In the genomic region with DNA sequence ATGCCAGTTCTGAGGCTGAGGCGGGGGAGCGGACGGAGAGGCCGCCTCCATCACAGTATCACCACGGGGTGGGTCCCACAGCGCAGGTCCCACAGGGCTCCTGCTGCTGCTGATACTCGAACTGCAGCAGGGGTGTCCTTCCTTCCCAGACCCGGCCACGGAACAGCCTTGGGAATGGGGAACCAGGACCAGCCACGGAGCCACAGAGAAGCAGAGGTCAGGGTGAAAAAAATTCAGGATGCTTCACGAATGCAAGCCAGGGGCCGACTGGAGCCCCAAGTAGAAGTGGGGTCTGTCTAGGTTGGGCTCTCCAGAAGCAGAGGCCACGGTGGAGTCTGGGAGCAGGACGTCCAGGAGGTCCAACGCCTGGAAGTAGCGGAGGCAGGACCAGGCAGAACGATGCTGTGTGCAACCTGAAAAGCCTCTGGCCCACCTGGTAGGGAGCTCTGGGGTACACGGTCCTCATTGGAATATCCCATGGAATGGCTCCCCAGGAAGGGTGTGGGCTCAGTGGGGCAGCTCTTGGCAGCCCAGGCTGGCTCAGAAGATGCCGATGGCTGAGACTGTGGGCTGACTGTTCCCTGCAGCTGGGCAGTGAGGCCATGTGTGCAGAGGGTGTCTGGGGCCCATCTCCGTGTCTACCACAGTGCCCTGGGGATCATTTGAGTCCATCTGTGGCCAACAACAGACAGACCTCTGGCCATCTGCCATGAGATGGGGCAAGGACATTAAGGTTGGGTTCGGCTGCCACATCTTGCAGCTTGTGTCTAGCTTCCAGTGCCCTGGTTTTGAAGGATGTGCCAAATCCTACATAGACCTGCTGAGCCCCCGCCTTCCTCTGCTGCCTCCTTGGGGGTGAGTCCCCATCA, we compare ENCODE assay signal across 24 cellular contexts.
"Had no signal": no experiment of that assay in that cellular context is flagged by ENCODE, and none has a peak within 500 bp of the region (broad histone marks: within the 10 kb centered on the region; RNA-seq: fewer than 3 reads in every experiment).

No MANE protein-coding gene starts in this region.

- H3K27ac Mint-ChIP-seq: activated CD8-positive, alpha-beta T cell treated with anti-CD3 and anti-CD28 coated beads, Interleukin-2, amount 10 ng/mL, durations not matched to agents 7 days and 5 days; activated naive CD8-positive, alpha-beta T cell; endodermal cell; naive thymus-derived CD8-positive, alpha-beta T cell had no signal

- H3K27me3 ChIP-seq: body of pancreas, hepatocyte, right atrium auricular region had no signal

- H3K27ac ChIP-seq: body of pancreas, dorsolateral prefrontal cortex, epithelial cell of prostate, hepatocyte, right atrium auricular region, SK-N-MC had no signal

- H2AFZ ChIP-seq: hepatocyte had no signal

- H3K79me2 ChIP-seq: hepatocyte had no signal

- H3K4me1 ChIP-seq: body of pancreas, right atrium auricular region had no signal

- H3K4me3 ChIP-seq: body of pancreas, dorsolateral prefrontal cortex, hepatocyte, right atrium auricular region, SK-N-MC had no signal

- H3K4me2 ChIP-seq: hepatocyte had no signal

- H3K36me3 ChIP-seq: right atrium auricular region had no signal

- ATAC-seq: activated CD8-positive, alpha-beta T cell treated with anti-CD3 and anti-CD28 coated beads, Interleukin-2, amount 10 ng/mL, durations not matched to agents 7 days and 5 days; activated T-cell treated with anti-CD3 and anti-CD28 coated beads, Interleukin-2, amount 50 U/mL, for 4 hours; body of pancreas; left cardiac atrium; naive thymus-derived CD8-positive, alpha-beta T cell had no signal

- DNase-seq: activated CD4-positive, alpha-beta T cell treated with anti-CD3 and anti-CD28 coated beads for 48 hours; activated CD4-positive, CD25-positive, alpha-beta regulatory T cell; activated CD8-positive, alpha-beta T cell treated with anti-CD3 and anti-CD28 coated beads, Interleukin-2, amount 10 ng/mL, durations not matched to agents 7 days and 5 days; activated gamma-delta T cell; activated T-cell treated with anti-CD3 and anti-CD28 coated beads, Interleukin-2, amount 50 U/mL, for 4 hours; amygdala; body of pancreas; caudate nucleus; endodermal cell; foreskin fibroblast; left cardiac atrium; mesendoderm; nucleus accumbens; small intestine; stimulated activated CD4-positive, alpha-beta T cell treated with anti-CD3 and anti-CD28 coated beads, Interleukin-4, amount 100 ng/mL, for 1 hour; T-helper 1 cell; T-helper 9 cell had no signal

- FAIRE-seq: small intestine had no signal
